12 cellular contexts compared by ENCODE assay signal in the genomic region with DNA sequence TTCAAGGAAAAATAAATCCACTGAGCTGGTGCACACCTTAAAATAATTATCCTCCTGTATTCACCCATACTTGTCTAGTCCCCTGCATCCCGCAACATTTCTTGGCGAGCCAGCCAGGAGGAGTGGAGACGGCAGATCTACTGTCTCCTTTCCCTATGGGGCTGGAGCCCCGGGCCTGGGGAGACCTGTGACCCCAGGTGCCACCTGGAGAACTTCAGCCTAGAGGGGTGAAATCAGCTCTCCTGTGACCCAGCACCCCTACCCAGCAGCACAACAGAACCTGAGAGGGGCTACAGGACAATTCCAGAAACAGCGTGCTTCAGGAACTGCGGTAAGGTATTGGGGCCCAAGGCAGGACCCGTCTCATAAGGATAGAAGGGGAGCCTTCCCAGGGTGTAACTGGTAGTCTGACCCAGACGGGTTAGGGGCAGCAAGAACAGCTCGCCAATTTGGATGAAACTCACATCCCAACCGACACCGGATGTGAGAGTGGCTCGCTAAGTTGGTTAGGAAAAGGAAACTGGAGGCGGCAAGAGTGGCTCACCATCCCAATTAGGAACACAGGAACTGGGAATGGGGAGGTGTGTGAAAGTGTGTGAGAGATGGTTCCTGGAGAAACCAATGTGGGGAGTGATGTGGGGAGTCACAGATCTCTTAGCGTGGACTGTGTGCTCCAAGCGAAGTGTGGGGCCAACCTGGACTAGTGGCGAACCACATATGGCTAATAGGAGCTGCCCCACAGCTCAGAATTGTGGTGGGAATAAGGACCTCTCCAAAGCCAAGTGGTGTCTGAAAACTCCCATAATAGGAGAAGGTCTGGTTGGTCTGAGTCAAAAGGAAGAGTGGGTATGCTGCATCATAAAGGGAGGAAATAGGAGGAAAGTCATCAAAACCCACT. TPM values are rescaled to one million over a fixed set of nuclear protein-coding genes. Genes with fewer than 3 reads are reported as not detected.
DNase-seq lines count a peak whose midpoint lies in the region; ATAC-seq and TF ChIP-seq lines count a peak whose summit lies in the region.
"Had no signal": no experiment of that assay in that cellular context is flagged by ENCODE, and none has a peak within 500 bp of the region (broad histone marks: within the 10 kb centered on the region; RNA-seq: fewer than 3 reads in every experiment).

No MANE protein-coding gene starts in this region.

- H2BK120ac ChIP-seq in neuronal stem cell (ENCODE audit: low read depth, low read length) = no peak overlapping the region

- H3K4me3 ChIP-seq in left ventricle myocardium inferior = peak overlapping the region; percentile 39
- no peak overlapping the region for H3K4me3 ChIP-seq in right atrium auricular region
- no peak overlapping the region for H3K4me3 ChIP-seq in body of pancreas
- no peak overlapping the region for H3K4me3 ChIP-seq in neuronal stem cell (ENCODE audit: low read length in 2 of 2)
- H3K4me3 ChIP-seq: mucosa of descending colon had no signal

- H3K9ac ChIP-seq in neuronal stem cell (ENCODE audit: low read depth, low read length, poor library complexity) = no peak overlapping the region

- ATAC-seq in body of pancreas (no peak), GM18909 (IDR thresholded peaks at IDR 0.05; ENCODE audit: poor library complexity, unreplicated experiment) (no peak)

- H2AK5ac ChIP-seq in neuronal stem cell (ENCODE audit: low read depth, low read length) = peak overlapping the region; percentile 30

- H3K36me3 ChIP-seq in left ventricle myocardium inferior = no peaks in the 10 kb centered on the region
- H3K36me3 ChIP-seq in right atrium auricular region = no peaks in the 10 kb centered on the region
- H3K36me3 ChIP-seq in body of pancreas (replicated peaks in 1 of 2; ENCODE audit: insufficient read depth in 1 of 2, low read depth in 2 of 2) = no peaks in the 10 kb centered on the region
- H3K36me3 ChIP-seq in neuronal stem cell (replicated peaks in 1 of 2; ENCODE audit: control insufficient read depth in 2 of 2, insufficient read depth in 2 of 2, low read length in 2 of 2) = no peaks in the 10 kb centered on the region
- H3K36me3 ChIP-seq: brain microvascular endothelial cell had no signal

- no peak overlapping the region for H2BK12ac ChIP-seq in neuronal stem cell (ENCODE audit: low read length)

- TF ChIP-seq POLR2A in body of pancreas (IDR thresholded peaks at IDR 0.05) = no peak

- H3K9me3 ChIP-seq in left ventricle myocardium inferior (replicated peaks) = no peaks in the 10 kb centered on the region
- H3K9me3 ChIP-seq in right atrium auricular region = no peaks in the 10 kb centered on the region
- no peaks in the 10 kb centered on the region for H3K9me3 ChIP-seq in body of pancreas
- H3K9me3 ChIP-seq in neuronal stem cell (replicated peaks in 1 of 2; ENCODE audit: control insufficient read depth in 2 of 2, insufficient read depth in 1 of 2, low read depth in 1 of 2, low read length in 2 of 2) = no peaks in the 10 kb centered on the region
- H3K9me3 ChIP-seq: mucosa of descending colon had no signal

- H2BK15ac ChIP-seq in neuronal stem cell (ENCODE audit: low read length) = peak overlapping the region; percentile 56

- no peak overlapping the region for H3K14ac ChIP-seq in neuronal stem cell (ENCODE audit: low read length)

- H2AFZ ChIP-seq in neuronal stem cell (ENCODE audit: low read length) = peak overlapping the region; percentile 70

- no peak overlapping the region for H3K4me2 ChIP-seq in neuronal stem cell (ENCODE audit: insufficient read depth, low read length, poor library complexity, severe bottlenecking)

- no peaks in the 10 kb centered on the region for H3K79me1 ChIP-seq in neuronal stem cell (ENCODE audit: low read depth, low read length)

- H3K27me3 ChIP-seq in left ventricle myocardium inferior (ENCODE audit: low read depth) = no peaks in the 10 kb centered on the region
- H3K27me3 ChIP-seq in right atrium auricular region = no peaks in the 10 kb centered on the region
- no peaks in the 10 kb centered on the region for H3K27me3 ChIP-seq in body of pancreas
- peaks cover 0 to 27% (median 0%) of the 10 kb centered on the region in 3 experiments for H3K27me3 ChIP-seq in neuronal stem cell (ENCODE audit: control insufficient read depth in 3 of 3, insufficient read depth in 3 of 3, low read depth in 1 of 3, low read length in 3 of 3)
- H3K27me3 ChIP-seq: brain microvascular endothelial cell had no signal

- H3K27ac ChIP-seq in left ventricle myocardium inferior (replicated peaks) (peak overlapping the region; percentile 50), right atrium auricular region (peak overlapping the region in 1 of 2 donors; percentile 31), body of pancreas (peak overlapping the region in 3 of 4 donors; percentile 66 to 71 (median 71)), neuronal stem cell (replicated peaks; ENCODE audit: low read length) (no peak overlapping the region)
- H3K27ac ChIP-seq: brain microvascular endothelial cell had no signal

- H4K8ac ChIP-seq in neuronal stem cell (ENCODE audit: low read depth, low read length) = no peak overlapping the region

- DNase-seq in left ventricle myocardium inferior (no peak), right atrium auricular region (ENCODE audit: low spot score) (no peak), body of pancreas (no peak), neuronal stem cell (ENCODE audit: low spot score) (no peak), NCI-H524 treated with DMSO at 0.1 percent for 48 hours (lab: John Stamatoyannopoulos, UW) (no peak), activated gamma-delta T cell (lab: John Stamatoyannopoulos, UW) (no peak), NCI-H345 (lab: John Stamatoyannopoulos, UW) (no peak)
- DNase-seq: activated CD4-positive, CD25-positive, alpha-beta regulatory T cell treated with anti-CD3 and anti-CD28 coated beads, Interleukin-2, amount 50 U/mL, for 72 hours; NCI-H1092 had no signal

- WGBS in body of pancreas, 2 donors = 85 to 97% methylated on average over 10 to 16 of the region's 16 CpGs
- WGBS in neuronal stem cell (ENCODE audit: extremely low coverage in 2 of 2, insufficient read length in 2 of 2, insufficient replicate concordance in 1 of 2), 2 donors = no CpG with 5 or more reads among the region's 16 CpGs

- intact Hi-C loops in left ventricle myocardium inferior (cut with micrococcal nuclease) = no loop called here
- intact Hi-C loops in body of pancreas (cut with DNase I) = no loop called here

- TF ChIP-seq CTCF in left ventricle myocardium inferior (IDR thresholded peaks at IDR 0.05; ENCODE audit: borderline replicate concordance) (no peak), right atrium auricular region (IDR thresholded peaks at IDR 0.05) (no peak), body of pancreas (IDR thresholded peaks at IDR 0.05) (no peak)

- H3K4ac ChIP-seq in neuronal stem cell (ENCODE audit: low read length) = no peak overlapping the region

- H4K91ac ChIP-seq in neuronal stem cell (ENCODE audit: low read depth, low read length, poor library complexity) = no peak overlapping the region

- no peak overlapping the region for H3K18ac ChIP-seq in neuronal stem cell (ENCODE audit: low read length)

- no peak overlapping the region for H3K23ac ChIP-seq in neuronal stem cell (ENCODE audit: low read depth, low read length, poor library complexity)

- H3K4me1 ChIP-seq in left ventricle myocardium inferior (peaks cover 34% of the 10 kb centered on the region), right atrium auricular region (peaks cover 0 to 21% of the 10 kb centered on the region in 2 donors), body of pancreas (peaks cover 22% of the 10 kb centered on the region), neuronal stem cell (ENCODE audit: control insufficient read depth in 2 of 2, insufficient read depth in 1 of 2, low read depth in 1 of 2, low read length in 2 of 2) (peaks cover 0 to 3% of the 10 kb centered on the region in 2 donors)

- H2BK5ac ChIP-seq in neuronal stem cell (ENCODE audit: low read length) = no peak overlapping the region

RNA-seq across cellular contexts. Expression of a gene that starts 15.1 kb away (rescaled TPM):
- 10.8 TPM for total RNA-seq in left ventricle myocardium inferior
- 10 to 100 TPM in 1 of 2 donors, 1 to 10 TPM in 1; 9.2 to 10.5 TPM for total RNA-seq in right atrium auricular region
- 1 to 10 TPM; 2.6 to 7.3 TPM for total RNA-seq in body of pancreas
- 32.4 TPM for polyA plus RNA-seq in neuronal stem cell (2013, experiment 1 of 2)
- 33.1 TPM for polyA plus RNA-seq in neuronal stem cell (2013, experiment 2 of 2)

RNA-seq across cellular contexts. Expression of a gene that starts 17.0 kb away (rescaled TPM):
- 8.5 TPM for total RNA-seq in left ventricle myocardium inferior
- 10 to 100 TPM; 16.6 to 21.8 TPM for total RNA-seq in right atrium auricular region
- total RNA-seq in body of pancreas = 10 to 100 TPM; 16.1 to 21.1 TPM
- polyA plus RNA-seq in neuronal stem cell (2013, experiment 1 of 2) = 8.7 TPM
- 8.8 TPM for polyA plus RNA-seq in neuronal stem cell (2013, experiment 2 of 2)

RNA-seq across cellular contexts. Expression of a gene that starts 40.7 kb away (rescaled TPM):
- total RNA-seq in left ventricle myocardium inferior (682 TPM), right atrium auricular region (100 to 1,000 TPM; 397 to 767 TPM), body of pancreas (100 to 1,000 TPM in 1 of 2 donors, 10 to 100 TPM in 1; 61.0 to 140 TPM)
- 296 TPM for polyA plus RNA-seq in neuronal stem cell (2013, experiment 1 of 2)
- 293 TPM for polyA plus RNA-seq in neuronal stem cell (2013, experiment 2 of 2)
